In genomic region chr2:54584598-54584997, GRCh38 we compare ENCODE assay signal across 18 cellular contexts.
A peak's percentile ranks its signal among the peaks of the same experiment; 100 is the strongest.
DNase-seq lines count a peak whose midpoint lies in the region; ATAC-seq, FAIRE-seq and TF ChIP-seq lines count a peak whose summit lies in the region.
"Had no signal": no experiment of that assay in that cellular context is flagged by ENCODE, and none has a peak within 500 bp of the region (broad histone marks: within the 10 kb centered on the region; RNA-seq: fewer than 3 reads in every experiment).

No MANE protein-coding gene starts in this region.

- intact Hi-C loops in GM12878 (cut with micrococcal nuclease; ENCODE audit: unreplicated experiment): no loop called here

- DNase-seq in activated naive CD4-positive, alpha-beta T cell treated with anti-CD3 and anti-CD28 coated beads, Interleukin-2, amount 10 ng/mL, durations not matched to agents 7 days and 5 days: no peak
- no peak for DNase-seq in activated naive CD4-positive, alpha-beta T cell (lab: John Stamatoyannopoulos, UW)
- no peak for DNase-seq in GM12878 (ENCODE audit: low read depth, low spot score)
- no peak for DNase-seq in stimulated activated effector memory CD8-positive, alpha-beta T cell treated with anti-CD3 and anti-CD28 coated beads, Interleukin-12 subunit alpha, Interleukin-12 subunit beta, amount 100 ng/mL, for 72 hours (ENCODE audit: low spot score in 2 of 2)
- no peak for DNase-seq in NCI-H345 (lab: John Stamatoyannopoulos, UW)
- no peak for DNase-seq in COLO829 (ENCODE audit: low spot score)
- DNase-seq: activated CD4-positive, alpha-beta T cell treated with anti-CD3 and anti-CD28 coated beads for 48 hours; activated T-cell treated with anti-CD3 and anti-CD28 coated beads, Interleukin-2, amount 50 U/mL, for 48 hours; anterior cingulate cortex; cerebellar nuclear complex; effector memory CD8-positive, alpha-beta T cell; mesendoderm; NCI-H2029 treated with DMSO at 0.1 percent for 48 hours; NCI-H524 had no signal

- peak overlapping the region; percentile 91 for H3K27ac Mint-ChIP-seq in activated naive CD4-positive, alpha-beta T cell treated with anti-CD3 and anti-CD28 coated beads, Interleukin-2, amount 10 ng/mL, durations not matched to agents 7 days and 5 days
- peak overlapping the region in 2 of 3 donors; percentile 59 to 88 for H3K27ac Mint-ChIP-seq in IgD-negative memory B cell
- H3K27ac Mint-ChIP-seq in stimulated activated effector memory CD8-positive, alpha-beta T cell treated with anti-CD3 and anti-CD28 coated beads, Interleukin-12 subunit alpha, Interleukin-12 subunit beta, amount 100 ng/mL, for 72 hours: peak overlapping the region; percentile 2

- POLR2A ChIA-PET in GM12878 (lab: Charles Lee): interaction anchor here (0.6 to 1.4 kb wide), 4 partner anchors 8 to 50 kb away, joined by 3 read pairs; no protein-coding TSS in a partner anchor

- BruUV-seq in GM12878 (replicated peaks; lab: Mats Ljungman, UMichigan): no TSS peak

- no peak overlapping the region for H3K27ac ChIP-seq in GM12878 (ENCODE audit: control insufficient read depth, insufficient read depth)

- SMC1A ChIA-PET in GM12878 (lab: Charles Lee; ENCODE audit: uncharacterized antibody, unreplicated experiment): interaction anchor here (1.0 to 3.3 kb wide), 11 partner anchors 10 to 120 kb away, joined by 3 to 16 read pairs (median 3); no protein-coding TSS in a partner anchor

- H3K4me2 ChIP-seq in GM12878 (ENCODE audit: control insufficient read depth, insufficient read depth): peak overlapping the region; percentile 22

- no peak overlapping the region for H2AFZ ChIP-seq in GM12878 (ENCODE audit: control insufficient read depth, low read depth, low read length)

- no peaks in the 10 kb centered on the region for H3K27me3 ChIP-seq in GM12878 (replicated peaks in 1 of 2; ENCODE audit: control insufficient read depth in 2 of 2, insufficient read depth in 2 of 2, low read length in 1 of 2)

- no peaks in the 10 kb centered on the region for H3K9me3 Mint-ChIP-seq in activated naive CD4-positive, alpha-beta T cell treated with anti-CD3 and anti-CD28 coated beads, Interleukin-2, amount 10 ng/mL, durations not matched to agents 7 days and 5 days
- H3K9me3 Mint-ChIP-seq in IgD-negative memory B cell: no peaks in the 10 kb centered on the region
- no peaks in the 10 kb centered on the region for H3K9me3 Mint-ChIP-seq in stimulated activated effector memory CD8-positive, alpha-beta T cell treated with anti-CD3 and anti-CD28 coated beads, Interleukin-12 subunit alpha, Interleukin-12 subunit beta, amount 100 ng/mL, for 72 hours
- H3K9me3 Mint-ChIP-seq: effector memory CD8-positive, alpha-beta T cell had no signal

- H3K27me3 Mint-ChIP-seq in activated naive CD4-positive, alpha-beta T cell treated with anti-CD3 and anti-CD28 coated beads, Interleukin-2, amount 10 ng/mL, durations not matched to agents 7 days and 5 days: no peaks in the 10 kb centered on the region
- H3K27me3 Mint-ChIP-seq in IgD-negative memory B cell: no peaks in the 10 kb centered on the region
- H3K27me3 Mint-ChIP-seq: effector memory CD8-positive, alpha-beta T cell had no signal

- no peaks in the 10 kb centered on the region for H4K20me1 ChIP-seq in GM12878 (ENCODE audit: control insufficient read depth, insufficient read depth)

- H3K36me3 ChIP-seq in GM12878 (ENCODE audit: control insufficient read depth in 2 of 2, insufficient read depth in 2 of 2, low read length in 1 of 2): peaks cover 8 to 13% of the 10 kb centered on the region in 2 experiments

- H3K79me2 ChIP-seq in GM12878 (ENCODE audit: control insufficient read depth, insufficient read depth, low read length): peaks cover 99% of the 10 kb centered on the region

- 95% methylated on average over 1 of the region's 1 CpG for WGBS in GM12878 (ENCODE audit: insufficient coverage, insufficient replicate concordance, low lambda C conversion rate, missing lambda C conversion rate)

- H3K4me1 Mint-ChIP-seq in activated naive CD4-positive, alpha-beta T cell treated with anti-CD3 and anti-CD28 coated beads, Interleukin-2, amount 10 ng/mL, durations not matched to agents 7 days and 5 days: peaks cover 96% of the 10 kb centered on the region
- H3K4me1 Mint-ChIP-seq in IgD-negative memory B cell: peaks cover 72 to 85% (median 85%) of the 10 kb centered on the region in 3 donors
- peaks cover 63% of the 10 kb centered on the region for H3K4me1 Mint-ChIP-seq in stimulated activated effector memory CD8-positive, alpha-beta T cell treated with anti-CD3 and anti-CD28 coated beads, Interleukin-12 subunit alpha, Interleukin-12 subunit beta, amount 100 ng/mL, for 72 hours

- no peaks in the 10 kb centered on the region for H3K9me3 ChIP-seq in GM12878 (replicated peaks; ENCODE audit: control insufficient read depth, insufficient read depth, low read length)

- H3K9ac ChIP-seq in GM12878 (ENCODE audit: control insufficient read depth, insufficient read depth, low read length): no peak overlapping the region

- TF ChIP-seq EP300 in GM12878 (IDR thresholded peaks at IDR 0.05; ENCODE audit: borderline replicate concordance in 1 of 2, control insufficient read depth in 1 of 2, low read depth in 2 of 2, low read length in 2 of 2): no peak

- peaks cover 41% of the 10 kb centered on the region for H3K36me3 Mint-ChIP-seq in activated naive CD4-positive, alpha-beta T cell treated with anti-CD3 and anti-CD28 coated beads, Interleukin-2, amount 10 ng/mL, durations not matched to agents 7 days and 5 days
- H3K36me3 Mint-ChIP-seq in IgD-negative memory B cell: peaks cover 1% of the 10 kb centered on the region
- H3K36me3 Mint-ChIP-seq in stimulated activated effector memory CD8-positive, alpha-beta T cell treated with anti-CD3 and anti-CD28 coated beads, Interleukin-12 subunit alpha, Interleukin-12 subunit beta, amount 100 ng/mL, for 72 hours: no peaks in the 10 kb centered on the region

- TF ChIP-seq POLR2A in GM12878 (IDR thresholded peaks at IDR 0.05; ENCODE audit: low read depth, low read length): no peak

- no peak for FAIRE-seq in GM12878 (lab: Jason Lieb, UNC)
- FAIRE-seq: keratinocyte had no signal

- in situ Hi-C loops in GM12878 (cut with MboI): no loop called here

- TF ChIP-seq CTCF in GM12878 (IDR thresholded peaks at IDR 0.05 in 2 of 3, conservative IDR thresholded peaks at IDR 0.05 in 1 of 3; ENCODE audit: control insufficient read depth in 2 of 3, extremely low read depth in 1 of 3, insufficient read depth in 1 of 3, low read depth in 3 of 3, low read length in 3 of 3): no peak

- RAD21 ChIA-PET in GM12878 (lab: Charles Lee; ENCODE audit: unreplicated experiment): interaction anchor here (1.0 to 2.3 kb wide), 6 partner anchors 8 to 61 kb away, joined by 3 to 6 read pairs (median 4); no protein-coding TSS in a partner anchor

- TF ChIP-seq RAD21 in GM12878 (IDR thresholded peaks at IDR 0.05; ENCODE audit: insufficient read depth, low read depth, low read length): no peak

- H3K4me3 Mint-ChIP-seq in activated naive CD4-positive, alpha-beta T cell treated with anti-CD3 and anti-CD28 coated beads, Interleukin-2, amount 10 ng/mL, durations not matched to agents 7 days and 5 days: no peak overlapping the region
- peak overlapping the region in 3 of 4 donors; percentile 30 to 81 (median 74) for H3K4me3 Mint-ChIP-seq in IgD-negative memory B cell
- H3K4me3 Mint-ChIP-seq in stimulated activated effector memory CD8-positive, alpha-beta T cell treated with anti-CD3 and anti-CD28 coated beads, Interleukin-12 subunit alpha, Interleukin-12 subunit beta, amount 100 ng/mL, for 72 hours: no peak overlapping the region

- ATAC-seq in GM12878 (no peak), GM18870 (IDR thresholded peaks at IDR 0.05; ENCODE audit: unreplicated experiment) (no peak)
- ATAC-seq in stimulated activated effector memory CD8-positive, alpha-beta T cell treated with anti-CD3 and anti-CD28 coated beads, Interleukin-12 subunit alpha, Interleukin-12 subunit beta, amount 100 ng/mL, for 72 hours: no peak
- ATAC-seq: Right ventricle myocardium inferior had no signal

- H3K4me3 ChIP-seq in GM12878: no peak overlapping the region

- H3K4me1 ChIP-seq in GM12878 (ENCODE audit: control insufficient read depth, insufficient read depth, low read length): peaks cover 58% of the 10 kb centered on the region

- CTCF ChIA-PET in activated naive CD4-positive, alpha-beta T cell treated with anti-CD3 and anti-CD28 coated beads, Interleukin-2, amount 10 ng/mL, durations not matched to agents 7 days and 5 days (lab: Charles Lee): interaction anchor here (0.9 kb wide), 1 partner anchor 9 kb away, joined by 3 read pairs; no protein-coding TSS in a partner anchor
- CTCF ChIA-PET in GM12878 (lab: Yijun Ruan, JAX): interaction anchor here (0.9 to 1.1 kb wide), 4 partner anchors 12 to 60 kb away, joined by 3 to 4 read pairs (median 4); no protein-coding TSS in a partner anchor

TF ChIP-seq in GM12878, 131 proteins besides CTCF, POLR2A, EP300 and RAD21 (continues in another document):
- no peak for TF ChIP-seq PAX5 (IDR thresholded peaks at IDR 0.05; ENCODE audit: borderline replicate concordance, low read depth, low read length)
- TF ChIP-seq MYB (IDR thresholded peaks at IDR 0.05; ENCODE audit: borderline replicate concordance, low read depth, low read length): no peak
- no peak for TF ChIP-seq RELA (IDR thresholded peaks at IDR 0.05; ENCODE audit: borderline replicate concordance, partially characterized antibody)
- TF ChIP-seq RB1 (IDR thresholded peaks at IDR 0.05; ENCODE audit: borderline replicate concordance): no peak
- TF ChIP-seq DPF2 (IDR thresholded peaks at IDR 0.05): no peak
- TF ChIP-seq NKRF (conservative IDR thresholded peaks at IDR 0.05): no peak
- TF ChIP-seq SRF (IDR thresholded peaks at IDR 0.05; ENCODE audit: low read depth in 2 of 2, low read length in 2 of 2): no peak

Comparison
In these comparisons a context has a peak if more than half of its experiments do, and no peak if none do; other contexts are left out.
1. H3K27ac Mint-ChIP-seq: peak in every context shown above with its lines; median percentile 91 in activated naive CD4-positive, alpha-beta T cell treated with anti-CD3 and anti-CD28 coated beads, Interleukin-2, amount 10 ng/mL, durations not matched to agents 7 days and 5 days; 74 in IgD-negative memory B cell; 2 in stimulated activated effector memory CD8-positive, alpha-beta T cell treated with anti-CD3 and anti-CD28 coated beads, Interleukin-12 subunit alpha, Interleukin-12 subunit beta, amount 100 ng/mL, for 72 hours.
2. H3K4me3 Mint-ChIP-seq: peak in IgD-negative memory B cell (3 of 4); none in activated naive CD4-positive, alpha-beta T cell treated with anti-CD3 and anti-CD28 coated beads, Interleukin-2, amount 10 ng/mL, durations not matched to agents 7 days and 5 days (single experiment) and stimulated activated effector memory CD8-positive, alpha-beta T cell treated with anti-CD3 and anti-CD28 coated beads, Interleukin-12 subunit alpha, Interleukin-12 subunit beta, amount 100 ng/mL, for 72 hours (single experiment).